Comparison of ENCODE assay signal across 8 cellular contexts in the genomic region with DNA sequence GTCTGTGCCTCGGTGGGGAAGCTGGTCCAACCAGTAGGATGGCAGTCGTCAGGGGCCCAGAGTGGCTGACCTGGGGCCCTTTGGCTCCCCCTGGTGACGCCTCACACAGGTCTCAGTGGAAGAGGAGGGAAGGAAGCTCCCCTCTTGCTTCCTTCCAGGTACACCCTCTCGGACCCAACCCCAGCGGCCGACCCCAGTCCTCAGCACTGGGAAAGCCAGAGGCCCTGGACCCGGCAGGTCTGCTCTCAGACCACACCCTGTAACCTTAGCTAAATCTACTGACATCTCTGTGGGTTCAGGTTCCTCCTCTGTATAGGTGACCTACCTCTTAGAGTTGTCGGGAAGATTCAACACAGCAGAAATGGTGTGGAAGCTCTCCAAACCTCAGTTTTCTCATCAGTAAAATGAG. TPM values are rescaled to one million over a fixed set of nuclear protein-coding genes. Genes with fewer than 3 reads are reported as not detected.
A peak's percentile ranks its signal among the peaks of the same experiment; 100 is the strongest.
DNase-seq lines count a peak whose midpoint lies in the region; ATAC-seq lines count a peak whose summit lies in the region.

No MANE protein-coding gene starts in this region.

- H3K4me1 Mint-ChIP-seq in effector memory CD8-positive, alpha-beta T cell (ENCODE audit: low read depth in 2 of 2), result peaks cover 8 to 20% of the 10 kb centered on the region in 2 donors
- peaks cover 15 to 26% of the 10 kb centered on the region in 2 donors for H3K4me1 Mint-ChIP-seq in stimulated activated naive B cell treated with anti-CD40 and anti-IgM and Interleukin-4, amounts not matched to agents 10 μg/mL and 1 μg/mL and 100 μg/mL, for 72 hours

- no peak overlapping the region for H3K4me3 Mint-ChIP-seq in effector memory CD8-positive, alpha-beta T cell
- H3K4me3 Mint-ChIP-seq in stimulated activated naive B cell treated with anti-CD40 and anti-IgM and Interleukin-4, amounts not matched to agents 10 μg/mL and 1 μg/mL and 100 μg/mL, for 72 hours, result no peak overlapping the region

- ATAC-seq in effector memory CD8-positive, alpha-beta T cell (replicated peaks), result peak; percentile 71
- ATAC-seq in stimulated activated naive B cell treated with anti-CD40 and anti-IgM and Interleukin-4, amounts not matched to agents 10 μg/mL and 1 μg/mL and 100 μg/mL, for 72 hours (replicated peaks), result peak; percentile 79 to 84
- ATAC-seq in GM19455 (IDR thresholded peaks at IDR 0.05; ENCODE audit: unreplicated experiment), result no peak

- no peaks in the 10 kb centered on the region for H3K9me3 Mint-ChIP-seq in effector memory CD8-positive, alpha-beta T cell
- H3K9me3 Mint-ChIP-seq in stimulated activated naive B cell treated with anti-CD40 and anti-IgM and Interleukin-4, amounts not matched to agents 10 μg/mL and 1 μg/mL and 100 μg/mL, for 72 hours, result no peaks in the 10 kb centered on the region

- DNase-seq in NCI-H524 (lab: John Stamatoyannopoulos, UW) (peak; percentile 40 to 65), NCI-H524 treated with DMSO at 0.1 percent for 48 hours (lab: John Stamatoyannopoulos, UW) (no peak), NCI-H2171 (lab: John Stamatoyannopoulos, UW) (peak; percentile 41), mucosa of gallbladder (ENCODE audit: low spot score) (peak; percentile 51)
- DNase-seq in activated CD4-positive, alpha-beta T cell treated with anti-CD3 and anti-CD28 coated beads, Interleukin-2, amount 50 U/mL, for 48 hours, result peak; percentile 70 to 75
- DNase-seq in effector memory CD8-positive, alpha-beta T cell, result peak; percentile 64 to 70 (median 65)
- peak; percentile 31 for DNase-seq in stimulated activated naive B cell treated with anti-CD40 and anti-IgM and Interleukin-4, amounts not matched to agents 10 μg/mL and 1 μg/mL and 100 μg/mL, for 72 hours

- H3K27ac Mint-ChIP-seq in effector memory CD8-positive, alpha-beta T cell, result no peak overlapping the region
- no peak overlapping the region for H3K27ac Mint-ChIP-seq in stimulated activated naive B cell treated with anti-CD40 and anti-IgM and Interleukin-4, amounts not matched to agents 10 μg/mL and 1 μg/mL and 100 μg/mL, for 72 hours

- H3K27me3 Mint-ChIP-seq in effector memory CD8-positive, alpha-beta T cell, result peaks cover 54 to 89% of the 10 kb centered on the region in 2 donors
- peaks cover 58 to 69% of the 10 kb centered on the region in 2 donors for H3K27me3 Mint-ChIP-seq in stimulated activated naive B cell treated with anti-CD40 and anti-IgM and Interleukin-4, amounts not matched to agents 10 μg/mL and 1 μg/mL and 100 μg/mL, for 72 hours

- H3K36me3 Mint-ChIP-seq in effector memory CD8-positive, alpha-beta T cell (ENCODE audit: insufficient read depth), result peaks cover 6% of the 10 kb centered on the region
- H3K36me3 Mint-ChIP-seq in stimulated activated naive B cell treated with anti-CD40 and anti-IgM and Interleukin-4, amounts not matched to agents 10 μg/mL and 1 μg/mL and 100 μg/mL, for 72 hours, result peaks cover 2 to 3% of the 10 kb centered on the region in 2 donors

RNA-seq across cellular contexts. Expression of a gene that starts 3.4 kb away (rescaled TPM):
- total RNA-seq in mucosa of gallbladder, result 1.7 TPM
